Comparison of ENCODE assay signal across 1 cellular context in the genomic region with DNA sequence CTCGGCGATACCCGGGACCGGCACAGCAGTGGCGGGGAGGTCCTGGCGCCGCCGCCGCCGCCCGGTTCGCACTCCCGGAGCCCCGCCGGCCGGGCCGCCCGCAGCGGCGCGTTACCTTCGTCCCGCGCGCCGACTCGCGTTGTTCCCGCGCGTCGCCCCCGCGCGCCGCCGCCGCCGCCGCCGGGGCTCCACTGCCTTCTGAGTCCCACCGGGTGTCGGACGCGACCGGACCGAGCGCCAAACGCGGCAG.
TF ChIP-seq lines count a peak whose summit lies in the region.

A gene (minus strand): TSS at position 243 of the 250 bp plus-strand sequence. CDS start 36,993 bp downstream, outside the sequence.

TF ChIP-seq in K562, 482 proteins besides CTCF, POLR2A, EP300 and RAD21 (continued from another document):
- TF ChIP-seq GATAD2B (IDR thresholded peaks at IDR 0.05; ENCODE audit: borderline replicate concordance) (0 out of 2 replicates have a peak, but pooled peaks have one; percentile 80), XRCC3 (IDR thresholded peaks at IDR 0.05) (no peak), PHF8 (IDR thresholded peaks at IDR 0.05; ENCODE audit: borderline replicate concordance, low read length) (peak; percentile 57; the same call in 1 of the 2 replicates), ZNF121 (CRISPR knock-in tag; conservative IDR thresholded peaks at IDR 0.05) (0 out of 2 replicates have a peak, but pooled peaks have one; percentile 8), CBX5 (IDR thresholded peaks at IDR 0.05; ENCODE audit: borderline replicate concordance, low read depth) (no peak), LCOR (CRISPR knock-in tag; IDR thresholded peaks at IDR 0.05) (no peak), RBBP5 (IDR thresholded peaks at IDR 0.05; ENCODE audit: borderline replicate concordance, insufficient read depth, low read length, poor library complexity, severe bottlenecking) (peak; percentile 44), ZBTB7A (IDR thresholded peaks at IDR 0.05; ENCODE audit: borderline replicate concordance, control insufficient read depth, low read depth, low read length) (peak; percentile 2; the same call in 1 of the 2 replicates), NONO (IDR thresholded peaks at IDR 0.05; ENCODE audit: low read depth in 2 of 2, low read length in 1 of 2) (peak; percentile 87 to 94), ZNF668 (CRISPR knock-in tag; IDR thresholded peaks at IDR 0.05) (peak; percentile 70; the same call in 1 of the 2 replicates), TAF1 (IDR thresholded peaks at IDR 0.05; ENCODE audit: control insufficient read depth, extremely low read depth, insufficient read depth, low read length, severe bottlenecking) (peak; percentile 96), SIN3B (IDR thresholded peaks at IDR 0.05; ENCODE audit: low read depth) (peak; percentile 81; the same call in 1 of the 2 replicates), POLR2AphosphoS5 (IDR thresholded peaks at IDR 0.05; ENCODE audit: control insufficient read depth, insufficient read depth, low read depth, low read length) (peak; percentile 83; the same call in 1 of the 2 replicates), GABPA (tag; conservative IDR thresholded peaks at IDR 0.05; ENCODE audit: low read depth) (0 out of 2 replicates have a peak, but pooled peaks have one; percentile 8), ZBED1 (IDR thresholded peaks at IDR 0.05) (no peak), ETV6 (IDR thresholded peaks at IDR 0.05; ENCODE audit: borderline replicate concordance in 1 of 2, low read depth in 2 of 2, low read length in 1 of 2) (no peak), ETV6 (CRISPR knock-in tag; IDR thresholded peaks at IDR 0.05; ENCODE audit: borderline replicate concordance) (peak; percentile 13; the same call in 1 of the 2 replicates), ZNF766 (CRISPR knock-in tag; conservative IDR thresholded peaks at IDR 0.05) (0 out of 2 replicates have a peak, but pooled peaks have one; percentile 14)
- TF ChIP-seq, protein P1, sequence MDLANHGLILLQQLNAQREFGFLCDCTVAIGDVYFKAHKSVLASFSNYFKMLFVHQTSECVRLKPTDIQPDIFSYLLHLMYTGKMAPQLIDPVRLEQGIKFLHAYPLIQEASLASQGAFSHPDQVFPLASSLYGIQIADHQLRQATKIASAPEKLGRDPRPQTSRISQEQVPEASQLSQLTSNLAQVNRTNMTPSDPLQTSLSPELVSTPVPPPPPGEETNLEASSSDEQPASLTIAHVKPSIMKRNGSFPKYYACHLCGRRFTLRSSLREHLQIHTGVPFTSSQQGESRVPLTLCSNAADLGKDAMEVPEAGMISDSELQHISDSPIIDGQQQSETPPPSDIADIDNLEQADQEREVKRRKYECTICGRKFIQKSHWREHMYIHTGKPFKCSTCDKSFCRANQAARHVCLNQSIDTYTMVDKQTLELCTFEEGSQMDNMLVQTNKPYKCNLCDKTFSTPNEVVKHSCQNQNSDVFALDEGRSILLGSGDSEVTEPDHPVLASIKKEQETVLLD (IDR thresholded peaks at IDR 0.05) = no peak
- TF ChIP-seq, protein P2, sequence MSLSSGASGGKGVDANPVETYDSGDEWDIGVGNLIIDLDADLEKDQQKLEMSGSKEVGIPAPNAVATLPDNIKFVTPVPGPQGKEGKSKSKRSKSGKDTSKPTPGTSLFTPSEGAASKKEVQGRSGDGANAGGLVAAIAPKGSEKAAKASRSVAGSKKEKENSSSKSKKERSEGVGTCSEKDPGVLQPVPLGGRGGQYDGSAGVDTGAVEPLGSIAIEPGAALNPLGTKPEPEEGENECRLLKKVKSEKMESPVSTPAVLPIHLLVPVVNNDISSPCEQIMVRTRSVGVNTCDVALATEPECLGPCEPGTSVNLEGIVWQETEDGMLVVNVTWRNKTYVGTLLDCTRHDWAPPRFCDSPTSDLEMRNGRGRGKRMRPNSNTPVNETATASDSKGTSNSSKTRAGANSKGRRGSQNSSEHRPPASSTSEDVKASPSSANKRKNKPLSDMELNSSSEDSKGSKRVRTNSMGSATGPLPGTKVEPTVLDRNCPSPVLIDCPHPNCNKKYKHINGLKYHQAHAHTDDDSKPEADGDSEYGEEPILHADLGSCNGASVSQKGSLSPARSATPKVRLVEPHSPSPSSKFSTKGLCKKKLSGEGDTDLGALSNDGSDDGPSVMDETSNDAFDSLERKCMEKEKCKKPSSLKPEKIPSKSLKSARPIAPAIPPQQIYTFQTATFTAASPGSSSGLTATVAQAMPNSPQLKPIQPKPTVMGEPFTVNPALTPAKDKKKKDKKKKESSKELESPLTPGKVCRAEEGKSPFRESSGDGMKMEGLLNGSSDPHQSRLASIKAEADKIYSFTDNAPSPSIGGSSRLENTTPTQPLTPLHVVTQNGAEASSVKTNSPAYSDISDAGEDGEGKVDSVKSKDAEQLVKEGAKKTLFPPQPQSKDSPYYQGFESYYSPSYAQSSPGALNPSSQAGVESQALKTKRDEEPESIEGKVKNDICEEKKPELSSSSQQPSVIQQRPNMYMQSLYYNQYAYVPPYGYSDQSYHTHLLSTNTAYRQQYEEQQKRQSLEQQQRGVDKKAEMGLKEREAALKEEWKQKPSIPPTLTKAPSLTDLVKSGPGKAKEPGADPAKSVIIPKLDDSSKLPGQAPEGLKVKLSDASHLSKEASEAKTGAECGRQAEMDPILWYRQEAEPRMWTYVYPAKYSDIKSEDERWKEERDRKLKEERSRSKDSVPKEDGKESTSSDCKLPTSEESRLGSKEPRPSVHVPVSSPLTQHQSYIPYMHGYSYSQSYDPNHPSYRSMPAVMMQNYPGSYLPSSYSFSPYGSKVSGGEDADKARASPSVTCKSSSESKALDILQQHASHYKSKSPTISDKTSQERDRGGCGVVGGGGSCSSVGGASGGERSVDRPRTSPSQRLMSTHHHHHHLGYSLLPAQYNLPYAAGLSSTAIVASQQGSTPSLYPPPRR (CRISPR knock-in tag; IDR thresholded peaks at IDR 0.05; ENCODE audit: borderline replicate concordance) = peak; percentile 17; the same call in 1 of the 2 replicates
- TF ChIP-seq, protein P3, sequence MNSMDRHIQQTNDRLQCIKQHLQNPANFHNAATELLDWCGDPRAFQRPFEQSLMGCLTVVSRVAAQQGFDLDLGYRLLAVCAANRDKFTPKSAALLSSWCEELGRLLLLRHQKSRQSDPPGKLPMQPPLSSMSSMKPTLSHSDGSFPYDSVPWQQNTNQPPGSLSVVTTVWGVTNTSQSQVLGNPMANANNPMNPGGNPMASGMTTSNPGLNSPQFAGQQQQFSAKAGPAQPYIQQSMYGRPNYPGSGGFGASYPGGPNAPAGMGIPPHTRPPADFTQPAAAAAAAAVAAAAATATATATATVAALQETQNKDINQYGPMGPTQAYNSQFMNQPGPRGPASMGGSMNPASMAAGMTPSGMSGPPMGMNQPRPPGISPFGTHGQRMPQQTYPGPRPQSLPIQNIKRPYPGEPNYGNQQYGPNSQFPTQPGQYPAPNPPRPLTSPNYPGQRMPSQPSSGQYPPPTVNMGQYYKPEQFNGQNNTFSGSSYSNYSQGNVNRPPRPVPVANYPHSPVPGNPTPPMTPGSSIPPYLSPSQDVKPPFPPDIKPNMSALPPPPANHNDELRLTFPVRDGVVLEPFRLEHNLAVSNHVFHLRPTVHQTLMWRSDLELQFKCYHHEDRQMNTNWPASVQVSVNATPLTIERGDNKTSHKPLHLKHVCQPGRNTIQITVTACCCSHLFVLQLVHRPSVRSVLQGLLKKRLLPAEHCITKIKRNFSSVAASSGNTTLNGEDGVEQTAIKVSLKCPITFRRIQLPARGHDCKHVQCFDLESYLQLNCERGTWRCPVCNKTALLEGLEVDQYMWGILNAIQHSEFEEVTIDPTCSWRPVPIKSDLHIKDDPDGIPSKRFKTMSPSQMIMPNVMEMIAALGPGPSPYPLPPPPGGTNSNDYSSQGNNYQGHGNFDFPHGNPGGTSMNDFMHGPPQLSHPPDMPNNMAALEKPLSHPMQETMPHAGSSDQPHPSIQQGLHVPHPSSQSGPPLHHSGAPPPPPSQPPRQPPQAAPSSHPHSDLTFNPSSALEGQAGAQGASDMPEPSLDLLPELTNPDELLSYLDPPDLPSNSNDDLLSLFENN (IDR thresholded peaks at IDR 0.05; ENCODE audit: low read depth in 2 of 2, low read length in 2 of 2) = peak in 1 of 2 experiments; percentile 46; a peak in 1 of 4 replicates
- TF ChIP-seq, protein P4, sequence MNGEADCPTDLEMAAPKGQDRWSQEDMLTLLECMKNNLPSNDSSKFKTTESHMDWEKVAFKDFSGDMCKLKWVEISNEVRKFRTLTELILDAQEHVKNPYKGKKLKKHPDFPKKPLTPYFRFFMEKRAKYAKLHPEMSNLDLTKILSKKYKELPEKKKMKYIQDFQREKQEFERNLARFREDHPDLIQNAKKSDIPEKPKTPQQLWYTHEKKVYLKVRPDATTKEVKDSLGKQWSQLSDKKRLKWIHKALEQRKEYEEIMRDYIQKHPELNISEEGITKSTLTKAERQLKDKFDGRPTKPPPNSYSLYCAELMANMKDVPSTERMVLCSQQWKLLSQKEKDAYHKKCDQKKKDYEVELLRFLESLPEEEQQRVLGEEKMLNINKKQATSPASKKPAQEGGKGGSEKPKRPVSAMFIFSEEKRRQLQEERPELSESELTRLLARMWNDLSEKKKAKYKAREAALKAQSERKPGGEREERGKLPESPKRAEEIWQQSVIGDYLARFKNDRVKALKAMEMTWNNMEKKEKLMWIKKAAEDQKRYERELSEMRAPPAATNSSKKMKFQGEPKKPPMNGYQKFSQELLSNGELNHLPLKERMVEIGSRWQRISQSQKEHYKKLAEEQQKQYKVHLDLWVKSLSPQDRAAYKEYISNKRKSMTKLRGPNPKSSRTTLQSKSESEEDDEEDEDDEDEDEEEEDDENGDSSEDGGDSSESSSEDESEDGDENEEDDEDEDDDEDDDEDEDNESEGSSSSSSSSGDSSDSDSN (IDR thresholded peaks at IDR 0.05; ENCODE audit: borderline replicate concordance in 1 of 2, low read depth in 2 of 2, low read length in 2 of 2) = peak; percentile 24 to 78; a peak in 1 of 4 replicates
- TF ChIP-seq, protein P5, sequence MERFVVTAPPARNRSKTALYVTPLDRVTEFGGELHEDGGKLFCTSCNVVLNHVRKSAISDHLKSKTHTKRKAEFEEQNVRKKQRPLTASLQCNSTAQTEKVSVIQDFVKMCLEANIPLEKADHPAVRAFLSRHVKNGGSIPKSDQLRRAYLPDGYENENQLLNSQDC (CRISPR knock-in tag; IDR thresholded peaks at IDR 0.05) = peak; percentile 66; the same call in 1 of the 2 replicates
- TF ChIP-seq, protein P6, sequence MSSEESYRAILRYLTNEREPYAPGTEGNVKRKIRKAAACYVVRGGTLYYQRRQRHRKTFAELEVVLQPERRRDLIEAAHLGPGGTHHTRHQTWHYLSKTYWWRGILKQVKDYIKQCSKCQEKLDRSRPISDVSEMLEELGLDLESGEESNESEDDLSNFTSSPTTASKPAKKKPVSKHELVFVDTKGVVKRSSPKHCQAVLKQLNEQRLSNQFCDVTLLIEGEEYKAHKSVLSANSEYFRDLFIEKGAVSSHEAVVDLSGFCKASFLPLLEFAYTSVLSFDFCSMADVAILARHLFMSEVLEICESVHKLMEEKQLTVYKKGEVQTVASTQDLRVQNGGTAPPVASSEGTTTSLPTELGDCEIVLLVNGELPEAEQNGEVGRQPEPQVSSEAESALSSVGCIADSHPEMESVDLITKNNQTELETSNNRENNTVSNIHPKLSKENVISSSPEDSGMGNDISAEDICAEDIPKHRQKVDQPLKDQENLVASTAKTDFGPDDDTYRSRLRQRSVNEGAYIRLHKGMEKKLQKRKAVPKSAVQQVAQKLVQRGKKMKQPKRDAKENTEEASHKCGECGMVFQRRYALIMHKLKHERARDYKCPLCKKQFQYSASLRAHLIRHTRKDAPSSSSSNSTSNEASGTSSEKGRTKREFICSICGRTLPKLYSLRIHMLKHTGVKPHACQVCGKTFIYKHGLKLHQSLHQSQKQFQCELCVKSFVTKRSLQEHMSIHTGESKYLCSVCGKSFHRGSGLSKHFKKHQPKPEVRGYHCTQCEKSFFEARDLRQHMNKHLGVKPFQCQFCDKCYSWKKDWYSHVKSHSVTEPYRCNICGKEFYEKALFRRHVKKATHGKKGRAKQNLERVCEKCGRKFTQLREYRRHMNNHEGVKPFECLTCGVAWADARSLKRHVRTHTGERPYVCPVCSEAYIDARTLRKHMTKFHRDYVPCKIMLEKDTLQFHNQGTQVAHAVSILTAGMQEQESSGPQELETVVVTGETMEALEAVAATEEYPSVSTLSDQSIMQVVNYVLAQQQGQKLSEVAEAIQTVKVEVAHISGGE (CRISPR knock-in tag; IDR thresholded peaks at IDR 0.05) = peak in 1 of 3 experiments; percentile 79; a peak in 2 of 6 replicates
TF ChIP-seq in K562: peak in this region for 23.
